22 cellular contexts compared by ENCODE assay signal in genomic region chr4:157223446-157223845, GRCh38. TPM values are rescaled to one million over a fixed set of nuclear protein-coding genes. Genes with fewer than 3 reads are reported as not detected.
DNase-seq lines count a peak whose midpoint lies in the region; TF ChIP-seq lines count a peak whose summit lies in the region.
"Had no signal": no experiment of that assay in that cellular context is flagged by ENCODE, and none has a peak within 500 bp of the region (broad histone marks: within the 10 kb centered on the region; RNA-seq: fewer than 3 reads in every experiment).

No MANE protein-coding gene starts in this region.

- no peaks in the 10 kb centered on the region for H3K9me3 ChIP-seq in H9 (ENCODE audit: control insufficient read depth, low read depth, low read length)
- H3K9me3 ChIP-seq in hepatocyte (ENCODE audit: low read depth): no peaks in the 10 kb centered on the region
- no peaks in the 10 kb centered on the region for H3K9me3 ChIP-seq in osteoblast (ENCODE audit: low read depth, low read length)
- H3K9me3 ChIP-seq: MG63, thyroid gland had no signal

- H2AFZ ChIP-seq in H9 (ENCODE audit: low read length) (no peak overlapping the region), hepatocyte (no peak overlapping the region), osteoblast (ENCODE audit: low read length) (no peak overlapping the region)

- no peak overlapping the region for H2BK15ac ChIP-seq in H9 (ENCODE audit: low read depth, low read length)

- peaks cover 13 to 24% of the 10 kb centered on the region in 2 experiments for H3K4me1 Mint-ChIP-seq in H9

- H3K27ac Mint-ChIP-seq in H9: no peak overlapping the region
- H3K27ac Mint-ChIP-seq: activated T-cell treated with anti-CD3 and anti-CD28 coated beads, Interleukin-2, amount 50 U/mL, for 24 hours had no signal

- H3T11ph ChIP-seq in H9 (ENCODE audit: low read length): no peak overlapping the region

- H3K23ac ChIP-seq in H9 (ENCODE audit: insufficient read length, low read depth, low read length): no peak overlapping the region

- H3K27me3 Mint-ChIP-seq in H9 (ENCODE audit: low read depth): peaks cover 64% of the 10 kb centered on the region

- H3K27me3 ChIP-seq in H9 (ENCODE audit: insufficient read depth, low read length) (peaks cover 24% of the 10 kb centered on the region), hepatocyte (peaks cover 55% of the 10 kb centered on the region), osteoblast (ENCODE audit: insufficient read depth, low read length) (peaks cover 64% of the 10 kb centered on the region), H7 (ENCODE audit: control insufficient read depth, insufficient read depth, low read length) (peaks cover 58% of the 10 kb centered on the region)

- H2BK120ac ChIP-seq in H9 (ENCODE audit: low read depth, low read length, poor library complexity, severe bottlenecking): no peak overlapping the region

- H4K5ac ChIP-seq in H9 (ENCODE audit: insufficient read length, low read depth, low read length): no peak overlapping the region

- H3K9me2 ChIP-seq in hepatocyte (replicated peaks; ENCODE audit: insufficient read depth): no peaks in the 10 kb centered on the region

- DNase-seq in H9 (no peak), hepatocyte (ENCODE audit: low spot score) (no peak), osteoblast (ENCODE audit: insufficient read length, low spot score, missing footprints) (peak; percentile 59), NK-92 (lab: John Stamatoyannopoulos, UW; ENCODE audit: unreplicated experiment) (no peak), dedifferentiated amniotic fluid mesenchymal stem cell (ENCODE audit: extremely low spot score) (no peak), H7 (no peak)
- no peak for DNase-seq in stimulated activated CD4-positive, alpha-beta T cell treated with anti-CD3 and anti-CD28 coated beads, Interleukin-2, amount 100 ng/mL, for 48 hours
- DNase-seq: activated CD4-positive, CD25-positive, alpha-beta regulatory T cell treated with anti-CD3 and anti-CD28 coated beads, Interleukin-2, amount 50 U/mL, for 72 hours; activated naive CD4-positive, alpha-beta T cell treated with Interleukin-2 at 50 U/mL for 16 hours; activated T-cell treated with anti-CD3 and anti-CD28 coated beads, Interleukin-2, amount 50 U/mL, for 24 hours; MG63; NCI-H187 treated with DMSO at 0.1 percent for 48 hours; NCI-H526; Right ventricle myocardium superior; thyroid gland had no signal

- no peak overlapping the region for H2AK5ac ChIP-seq in H9 (ENCODE audit: insufficient read length, low read length)

- no peak overlapping the region for H2BK20ac ChIP-seq in H9 (ENCODE audit: low read depth, low read length, poor library complexity, severe bottlenecking)

- H3K36me3 ChIP-seq in hepatocyte (replicated peaks; ENCODE audit: insufficient read depth, low read depth) (no peaks in the 10 kb centered on the region), osteoblast (ENCODE audit: insufficient read depth, low read length) (no peaks in the 10 kb centered on the region), H7 (replicated peaks; ENCODE audit: control insufficient read depth, insufficient read depth, low read length) (no peaks in the 10 kb centered on the region)
- H3K36me3 ChIP-seq: MG63, thyroid gland had no signal

- H3K18ac ChIP-seq in H9 (ENCODE audit: insufficient read length, low read depth, low read length): no peak overlapping the region

- no peak overlapping the region for H4K91ac ChIP-seq in H9 (ENCODE audit: insufficient read length, low read depth, low read length)

- H2BK12ac ChIP-seq in H9 (ENCODE audit: insufficient read length, low read depth, low read length): no peak overlapping the region

- no CpG with 5 or more reads among the region's 2 CpGs for WGBS in H9 (ENCODE audit: extremely low coverage, insufficient read length, low lambda C conversion rate)
- 70% methylated on average over 2 of the region's 2 CpGs for WGBS in hepatocyte (ENCODE audit: low lambda C conversion rate, missing lambda C conversion rate)

- H3K4me1 ChIP-seq in H9 (ENCODE audit: insufficient read depth, low read length): no peaks in the 10 kb centered on the region; the same call in 1 of the 2 replicates
- H3K4me1 ChIP-seq in hepatocyte (ENCODE audit: insufficient read depth): no peaks in the 10 kb centered on the region
- H3K4me1 ChIP-seq in osteoblast (ENCODE audit: insufficient read depth, low read length): no peaks in the 10 kb centered on the region

- H3K9me3 Mint-ChIP-seq in H9: no peaks in the 10 kb centered on the region; a peak in 1 of 5 replicates

- TF ChIP-seq CTCF in H9 (conservative IDR thresholded peaks at IDR 0.05): no peak
- no peak for TF ChIP-seq CTCF in hepatocyte (IDR thresholded peaks at IDR 0.05; ENCODE audit: poor library complexity)
- no peak for TF ChIP-seq CTCF in osteoblast (IDR thresholded peaks at IDR 0.05; ENCODE audit: extremely low read depth, low read depth, low read length)

- no peak overlapping the region for H3K4me3 ChIP-seq in hepatocyte
- no peak overlapping the region for H3K4me3 ChIP-seq in osteoblast (ENCODE audit: insufficient read depth, low read length)
- no peak overlapping the region for H3K4me3 ChIP-seq in H7 (ENCODE audit: insufficient read depth, low read depth, low read length)
- H3K4me3 ChIP-seq: GM12878, MG63 had no signal

- H3K79me1 ChIP-seq in H9 (ENCODE audit: insufficient read depth, low read depth, low read length, poor library complexity, severe bottlenecking): no peaks in the 10 kb centered on the region

- peak overlapping the region; percentile 70 to 88; a peak in 4 of 5 replicates for H3K4me3 Mint-ChIP-seq in H9
- H3K4me3 Mint-ChIP-seq: activated T-cell treated with anti-CD3 and anti-CD28 coated beads, Interleukin-2, amount 50 U/mL, for 24 hours had no signal

- H2BK5ac ChIP-seq in H9 (ENCODE audit: insufficient read length, low read length): no peak overlapping the region

- no peak overlapping the region for H3K56ac ChIP-seq in H9 (ENCODE audit: insufficient read length, low read depth, low read length)

- no peak overlapping the region for H3K27ac ChIP-seq in H9 (ENCODE audit: insufficient read length, low read depth, low read length)
- peak overlapping the region; percentile 94 for H3K27ac ChIP-seq in angular gyrus (ENCODE audit: low read depth, low read length)
- no peak overlapping the region for H3K27ac ChIP-seq in hepatocyte
- no peak overlapping the region for H3K27ac ChIP-seq in osteoblast (ENCODE audit: low read depth, low read length)
- H3K27ac ChIP-seq: thyroid gland had no signal

- H4K20me1 ChIP-seq in H9 (ENCODE audit: control insufficient read depth, insufficient read depth, insufficient read length) (no peaks in the 10 kb centered on the region), hepatocyte (ENCODE audit: insufficient read depth, poor library complexity, severe bottlenecking) (no peaks in the 10 kb centered on the region), osteoblast (ENCODE audit: insufficient read depth, low read length) (no peaks in the 10 kb centered on the region)

- peaks cover 0 to 1% (median 0%) of the 10 kb centered on the region in 3 experiments; a peak in 2 of 7 replicates for H3K36me3 Mint-ChIP-seq in H9 (ENCODE audit: insufficient read depth in 1 of 3, low read depth in 3 of 3)

- H4K8ac ChIP-seq in H9 (replicated peaks; ENCODE audit: insufficient read length, low read depth, low read length): no peak overlapping the region

- H3K4me2 ChIP-seq in H9 (ENCODE audit: insufficient read depth, insufficient read length, low read length) (no peak overlapping the region), hepatocyte (peak overlapping the region; percentile 88), osteoblast (ENCODE audit: insufficient read depth, low read length) (no peak overlapping the region)

- no peaks in the 10 kb centered on the region for H3K79me2 ChIP-seq in H9 (ENCODE audit: insufficient read depth, low read length)
- no peaks in the 10 kb centered on the region for H3K79me2 ChIP-seq in hepatocyte
- no peaks in the 10 kb centered on the region for H3K79me2 ChIP-seq in osteoblast (ENCODE audit: insufficient read depth, low read length)

- no peak overlapping the region for H3K9ac ChIP-seq in H9 (ENCODE audit: extremely low read depth, insufficient read length, low read length)

- H3K14ac ChIP-seq in H9 (ENCODE audit: insufficient read depth, low read length): no peak overlapping the region

- H3K23me2 ChIP-seq in H9 (ENCODE audit: insufficient read length, low read depth, low read length, poor library complexity, severe bottlenecking): peaks cover 16% of the 10 kb centered on the region

- no peak overlapping the region for H3K4ac ChIP-seq in H9 (ENCODE audit: low read depth, low read length)

RNA-seq across cellular contexts. Expression of gene GRIA2, which starts 2.9 kb away (rescaled TPM):
- total RNA-seq in H9 (2021) (not detected in 2 replicates), hepatocyte (1.5 and 4.2 TPM in 2 replicates), osteoblast (under 0.01 TPM in 1 of 2 replicates, not detected in the other)
- polyA plus RNA-seq in hepatocyte: 0.46 and 1.5 TPM in 2 replicates
- total RNA-seq in H7 (2014; rRNA removed; shearing (Covaris generic)): not detected in 2 replicates
- total RNA-seq: H1, omental fat pad, Right ventricle myocardium superior had no signal
- polyA plus RNA-seq: AG04450, fibroblast of lung, GM12878, H1, liver had no signal
